In the genomic region with DNA sequence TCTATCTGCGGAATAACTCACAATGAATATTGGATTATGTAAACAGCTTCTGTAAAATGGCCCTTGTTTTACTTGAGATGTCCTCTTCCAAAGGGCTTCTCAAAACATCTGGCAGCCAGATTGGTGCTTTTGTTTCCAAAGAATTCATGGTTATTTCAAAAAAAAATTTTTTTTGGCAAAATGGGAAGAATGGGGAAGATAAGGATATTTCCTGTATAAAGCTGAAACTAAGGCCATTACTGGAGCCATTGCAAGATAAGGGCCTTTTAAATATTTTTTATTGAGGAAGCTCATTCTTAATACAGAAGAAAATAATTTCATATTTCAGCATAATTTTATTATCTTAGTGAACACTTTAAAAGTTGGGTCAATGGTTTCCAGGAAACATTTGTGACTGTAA, we compare ENCODE assay signal across 16 cellular contexts.
"Had no signal": no experiment of that assay in that cellular context is flagged by ENCODE, and none has a peak within 500 bp of the region (broad histone marks: within the 10 kb centered on the region; RNA-seq: fewer than 3 reads in every experiment).

No MANE protein-coding gene starts in this region.

- H3K9me3 ChIP-seq: colonic mucosa, neutrophil, sigmoid colon had no signal

- DNase-seq: colonic mucosa; dermis blood vessel endothelial cell; foreskin melanocyte; head of caudate nucleus; hippocampal formation; mammary epithelial cell; naive thymus-derived CD4-positive, alpha-beta T cell; sigmoid colon; stimulated activated CD4-positive, alpha-beta T cell treated with anti-CD3 and anti-CD28 coated beads, Interleukin-2, amount 100 ng/mL, for 24 hours; stimulated activated CD4-positive, alpha-beta T cell treated with anti-CD3 and anti-CD28 coated beads, Interleukin-4, amount 100 ng/mL, for 4 hours; stimulated activated naive B cell treated with anti-CD40 and anti-IgM and Interleukin-4, amounts not matched to agents 10 μg/mL and 1 μg/mL and 100 μg/mL, for 72 hours; stomach; substantia nigra; trophoblast cell had no signal

- H3K27me3 Mint-ChIP-seq: naive thymus-derived CD4-positive, alpha-beta T cell; stimulated activated naive B cell treated with anti-CD40 and anti-IgM and Interleukin-4, amounts not matched to agents 10 μg/mL and 1 μg/mL and 100 μg/mL, for 72 hours had no signal

- H3K4me3 ChIP-seq: colonic mucosa, sigmoid colon, skin epidermis, stomach had no signal

- H3K4me1 ChIP-seq: colonic mucosa, sigmoid colon, stomach had no signal

- H3K9me3 Mint-ChIP-seq: stimulated activated naive B cell treated with anti-CD40 and anti-IgM and Interleukin-4, amounts not matched to agents 10 μg/mL and 1 μg/mL and 100 μg/mL, for 72 hours had no signal

- H3K27ac Mint-ChIP-seq: naive thymus-derived CD4-positive, alpha-beta T cell; stimulated activated naive B cell treated with anti-CD40 and anti-IgM and Interleukin-4, amounts not matched to agents 10 μg/mL and 1 μg/mL and 100 μg/mL, for 72 hours had no signal

- H3K36me3 Mint-ChIP-seq: naive thymus-derived CD4-positive, alpha-beta T cell; stimulated activated naive B cell treated with anti-CD40 and anti-IgM and Interleukin-4, amounts not matched to agents 10 μg/mL and 1 μg/mL and 100 μg/mL, for 72 hours had no signal

- H3K36me3 ChIP-seq: colonic mucosa, neutrophil, sigmoid colon, stomach had no signal

- H3K27ac ChIP-seq: colonic mucosa, neutrophil, sigmoid colon, skin epidermis, stomach had no signal

- H3K4me1 Mint-ChIP-seq: naive thymus-derived CD4-positive, alpha-beta T cell; stimulated activated naive B cell treated with anti-CD40 and anti-IgM and Interleukin-4, amounts not matched to agents 10 μg/mL and 1 μg/mL and 100 μg/mL, for 72 hours had no signal

- H3K4me3 Mint-ChIP-seq: naive thymus-derived CD4-positive, alpha-beta T cell; stimulated activated naive B cell treated with anti-CD40 and anti-IgM and Interleukin-4, amounts not matched to agents 10 μg/mL and 1 μg/mL and 100 μg/mL, for 72 hours had no signal

- H3K27me3 ChIP-seq: colonic mucosa, neutrophil, sigmoid colon, stomach had no signal

- ATAC-seq: naive thymus-derived CD4-positive, alpha-beta T cell; stimulated activated naive B cell treated with anti-CD40 and anti-IgM and Interleukin-4, amounts not matched to agents 10 μg/mL and 1 μg/mL and 100 μg/mL, for 72 hours had no signal
